ENCODE assay signal across 8 cellular contexts in genomic region chr19:22545751-22546150, GRCh38.
DNase-seq lines count a peak whose midpoint lies in the region; ATAC-seq and TF ChIP-seq lines count a peak whose summit lies in the region.

No MANE protein-coding gene starts in this region.

- peaks cover 78% of the 10 kb centered on the region for H3K9me3 Mint-ChIP-seq in WTC11

- CTCF ChIA-PET in WTC11 (lab: Charles Lee): no interaction called here

- peak; percentile 86 for TF ChIP-seq CTCF in DND-41 (IDR thresholded peaks at IDR 0.05; ENCODE audit: borderline replicate concordance, extremely low read depth, low read length, poor library complexity, severe bottlenecking)
- peak; percentile 50 for TF ChIP-seq CTCF in WTC11 (IDR thresholded peaks at IDR 0.05)
- TF ChIP-seq CTCF in testis (IDR thresholded peaks at IDR 0.05): peak; percentile 50 to 64 (median 59)

- no peak overlapping the region for H3K4me2 ChIP-seq in DND-41 (ENCODE audit: insufficient read depth, low read length)

- POLR2A ChIA-PET in WTC11 (lab: Charles Lee): no interaction called here

- H3K36me3 ChIP-seq in DND-41 (ENCODE audit: insufficient read depth, low read length) (no peaks in the 10 kb centered on the region), testis (ENCODE audit: low read depth, missing control alignments) (no peaks in the 10 kb centered on the region)

- peak; percentile 58 for ATAC-seq in DND-41 (ENCODE audit: insufficient read depth, low read depth)
- peak; percentile 63 for ATAC-seq in WTC11

- no peak overlapping the region for H3K9ac ChIP-seq in DND-41 (ENCODE audit: low read depth, low read length)

- TF ChIP-seq POLR2A in testis (IDR thresholded peaks at IDR 0.05): no peak

- intact Hi-C loops in testis (cut with DNase I; ENCODE audit: low total_unique reads): no loop called here

- H3K27ac ChIP-seq in DND-41 (ENCODE audit: low read length) (no peak overlapping the region), testis (no peak overlapping the region)

- H3K27me3 ChIP-seq in DND-41 (ENCODE audit: insufficient read depth, low read length, poor library complexity): no peaks in the 10 kb centered on the region
- no peaks in the 10 kb centered on the region for H3K27me3 ChIP-seq in testis

- no peaks in the 10 kb centered on the region for H3K4me1 ChIP-seq in DND-41 (ENCODE audit: insufficient read depth, low read length)
- no peaks in the 10 kb centered on the region for H3K4me1 ChIP-seq in testis

- peaks cover 73% of the 10 kb centered on the region for H3K36me3 Mint-ChIP-seq in WTC11

- WGBS in testis, 2 donors: 12 to 26% methylated on average over 5 of the region's 5 CpGs

- DNase-seq in DND-41 (peak; percentile 53), HK-2 (ENCODE audit: unreplicated experiment) (peak; percentile 5), WTC11 (ENCODE audit: low spot score) (peak; percentile 36), iPS-NIHi11 (ENCODE audit: low spot score) (peak; percentile 25), testis (peak; percentile 86), NCI-H446 treated with DMSO at 0.1 percent for 48 hours (lab: John Stamatoyannopoulos, UW) (no peak), dedifferentiated amniotic fluid mesenchymal stem cell (ENCODE audit: extremely low spot score) (no peak), ecto neural progenitor cell (ENCODE audit: low spot score) (no peak)

- H3K4me1 Mint-ChIP-seq in WTC11: no peaks in the 10 kb centered on the region

- peaks cover 6% of the 10 kb centered on the region; the same call in 1 of the 2 replicates for H3K27me3 Mint-ChIP-seq in WTC11 (ENCODE audit: low read depth)

- H2AFZ ChIP-seq in DND-41 (ENCODE audit: low read depth, low read length): no peak overlapping the region

- no peaks in the 10 kb centered on the region for H4K20me1 ChIP-seq in DND-41 (ENCODE audit: insufficient read depth, low read length)

- peaks cover 17% of the 10 kb centered on the region for H3K9me3 ChIP-seq in DND-41 (ENCODE audit: insufficient read depth, low read length, severe bottlenecking)
- no peaks in the 10 kb centered on the region for H3K9me3 ChIP-seq in testis

- H3K4me3 ChIP-seq in DND-41 (ENCODE audit: low read depth in 1 of 2, low read length in 2 of 2): no peak overlapping the region
- no peak overlapping the region for H3K4me3 ChIP-seq in testis

- no peak overlapping the region for H3K27ac Mint-ChIP-seq in WTC11

- no peaks in the 10 kb centered on the region for H3K79me2 ChIP-seq in DND-41 (ENCODE audit: insufficient read depth, low read length)

- no peak overlapping the region for H3K4me3 Mint-ChIP-seq in WTC11

TF ChIP-seq in WTC11, 78 proteins besides CTCF, POLR2A, EP300 and RAD21:
- TF ChIP-seq NFATC4 (CRISPR knock-in tag; IDR thresholded peaks at IDR 0.05): no peak
- no peak for TF ChIP-seq ATF3 (CRISPR knock-in tag; conservative IDR thresholded peaks at IDR 0.05)
- no peak for TF ChIP-seq IRF2 (CRISPR knock-in tag; IDR thresholded peaks at IDR 0.05; ENCODE audit: borderline replicate concordance, low read depth)
- no peak for TF ChIP-seq E2F4 (CRISPR knock-in tag; IDR thresholded peaks at IDR 0.05; ENCODE audit: borderline replicate concordance, low read depth)
- no peak for TF ChIP-seq ZMAT4 (CRISPR knock-in tag; IDR thresholded peaks at IDR 0.05)
- no peak for TF ChIP-seq ATF6 (CRISPR knock-in tag; IDR thresholded peaks at IDR 0.05)
- no peak for TF ChIP-seq MAX (CRISPR knock-in tag; IDR thresholded peaks at IDR 0.05)
- TF ChIP-seq SMAD4 (CRISPR knock-in tag; IDR thresholded peaks at IDR 0.05): no peak
- TF ChIP-seq MYBL2 (CRISPR knock-in tag; IDR thresholded peaks at IDR 0.05): no peak
- TF ChIP-seq MXD4 (CRISPR knock-in tag; IDR thresholded peaks at IDR 0.05; ENCODE audit: borderline replicate concordance): no peak
- no peak for TF ChIP-seq JAZF1 (CRISPR knock-in tag; IDR thresholded peaks at IDR 0.05)
- TF ChIP-seq OVOL2 (CRISPR knock-in tag; IDR thresholded peaks at IDR 0.05; ENCODE audit: borderline replicate concordance): no peak
- TF ChIP-seq ZNF317 (CRISPR knock-in tag; IDR thresholded peaks at IDR 0.05; ENCODE audit: borderline replicate concordance, low read depth): no peak
- TF ChIP-seq ZNF671 (CRISPR knock-in tag; IDR thresholded peaks at IDR 0.05): no peak
- TF ChIP-seq GTF2I (CRISPR knock-in tag; conservative IDR thresholded peaks at IDR 0.05): no peak
- no peak for TF ChIP-seq FOXP1 (CRISPR knock-in tag; IDR thresholded peaks at IDR 0.05; ENCODE audit: borderline replicate concordance)
- no peak for TF ChIP-seq PREB (CRISPR knock-in tag; IDR thresholded peaks at IDR 0.05; ENCODE audit: borderline replicate concordance)
- TF ChIP-seq NFYB (CRISPR knock-in tag; conservative IDR thresholded peaks at IDR 0.05; ENCODE audit: low read depth): no peak
- TF ChIP-seq PRRX2 (CRISPR knock-in tag; IDR thresholded peaks at IDR 0.05): no peak
- no peak for TF ChIP-seq ZNF423 (CRISPR knock-in tag; IDR thresholded peaks at IDR 0.05)

Comparison
In these comparisons a context has a peak if more than half of its experiments do, and no peak if none do; other contexts are left out.
1. DNase-seq: peak in DND-41 (single experiment), HK-2 (single experiment), WTC11 (single experiment), iPS-NIHi11 (single experiment) and testis (single experiment); none in NCI-H446 treated with DMSO at 0.1 percent for 48 hours (single experiment), dedifferentiated amniotic fluid mesenchymal stem cell (single experiment) and ecto neural progenitor cell (single experiment).
2. Peak in every context shown above with its lines, with median percentiles within 50 percentile points of each other: CTCF ChIP-seq.